1 cellular context compared by ENCODE assay signal in the genomic region with DNA sequence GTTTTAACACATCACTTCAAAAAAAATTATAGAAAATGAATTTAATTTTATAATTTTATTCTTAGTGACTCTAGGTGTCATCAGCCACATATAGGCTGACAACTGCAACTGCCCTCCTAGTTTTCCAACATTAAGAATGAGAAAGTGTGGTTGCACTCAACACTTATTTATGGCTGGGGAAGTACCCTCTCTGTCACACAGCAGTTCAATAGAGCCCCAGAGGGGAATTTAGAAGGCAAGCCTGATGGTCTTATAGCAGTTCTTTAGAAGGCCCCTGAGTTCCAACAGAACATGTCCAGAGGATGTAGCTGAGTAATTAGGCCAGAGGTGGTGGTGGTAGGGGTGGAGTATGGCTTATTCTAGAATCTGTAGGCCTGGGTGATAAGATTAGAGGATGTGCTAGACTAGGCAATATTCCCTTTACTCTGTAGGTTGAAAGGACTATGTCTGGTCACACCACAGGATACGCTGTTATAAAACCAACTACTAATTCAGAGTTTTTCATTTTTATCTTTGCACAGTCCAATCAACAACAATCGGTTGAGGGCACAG.
TF ChIP-seq lines count a peak whose summit lies in the region.

No MANE protein-coding gene starts in this region.

TF ChIP-seq in K562, 482 proteins besides CTCF, POLR2A, EP300 and RAD21 (continued from another document and continues in another):
- TF ChIP-seq, protein P1, sequence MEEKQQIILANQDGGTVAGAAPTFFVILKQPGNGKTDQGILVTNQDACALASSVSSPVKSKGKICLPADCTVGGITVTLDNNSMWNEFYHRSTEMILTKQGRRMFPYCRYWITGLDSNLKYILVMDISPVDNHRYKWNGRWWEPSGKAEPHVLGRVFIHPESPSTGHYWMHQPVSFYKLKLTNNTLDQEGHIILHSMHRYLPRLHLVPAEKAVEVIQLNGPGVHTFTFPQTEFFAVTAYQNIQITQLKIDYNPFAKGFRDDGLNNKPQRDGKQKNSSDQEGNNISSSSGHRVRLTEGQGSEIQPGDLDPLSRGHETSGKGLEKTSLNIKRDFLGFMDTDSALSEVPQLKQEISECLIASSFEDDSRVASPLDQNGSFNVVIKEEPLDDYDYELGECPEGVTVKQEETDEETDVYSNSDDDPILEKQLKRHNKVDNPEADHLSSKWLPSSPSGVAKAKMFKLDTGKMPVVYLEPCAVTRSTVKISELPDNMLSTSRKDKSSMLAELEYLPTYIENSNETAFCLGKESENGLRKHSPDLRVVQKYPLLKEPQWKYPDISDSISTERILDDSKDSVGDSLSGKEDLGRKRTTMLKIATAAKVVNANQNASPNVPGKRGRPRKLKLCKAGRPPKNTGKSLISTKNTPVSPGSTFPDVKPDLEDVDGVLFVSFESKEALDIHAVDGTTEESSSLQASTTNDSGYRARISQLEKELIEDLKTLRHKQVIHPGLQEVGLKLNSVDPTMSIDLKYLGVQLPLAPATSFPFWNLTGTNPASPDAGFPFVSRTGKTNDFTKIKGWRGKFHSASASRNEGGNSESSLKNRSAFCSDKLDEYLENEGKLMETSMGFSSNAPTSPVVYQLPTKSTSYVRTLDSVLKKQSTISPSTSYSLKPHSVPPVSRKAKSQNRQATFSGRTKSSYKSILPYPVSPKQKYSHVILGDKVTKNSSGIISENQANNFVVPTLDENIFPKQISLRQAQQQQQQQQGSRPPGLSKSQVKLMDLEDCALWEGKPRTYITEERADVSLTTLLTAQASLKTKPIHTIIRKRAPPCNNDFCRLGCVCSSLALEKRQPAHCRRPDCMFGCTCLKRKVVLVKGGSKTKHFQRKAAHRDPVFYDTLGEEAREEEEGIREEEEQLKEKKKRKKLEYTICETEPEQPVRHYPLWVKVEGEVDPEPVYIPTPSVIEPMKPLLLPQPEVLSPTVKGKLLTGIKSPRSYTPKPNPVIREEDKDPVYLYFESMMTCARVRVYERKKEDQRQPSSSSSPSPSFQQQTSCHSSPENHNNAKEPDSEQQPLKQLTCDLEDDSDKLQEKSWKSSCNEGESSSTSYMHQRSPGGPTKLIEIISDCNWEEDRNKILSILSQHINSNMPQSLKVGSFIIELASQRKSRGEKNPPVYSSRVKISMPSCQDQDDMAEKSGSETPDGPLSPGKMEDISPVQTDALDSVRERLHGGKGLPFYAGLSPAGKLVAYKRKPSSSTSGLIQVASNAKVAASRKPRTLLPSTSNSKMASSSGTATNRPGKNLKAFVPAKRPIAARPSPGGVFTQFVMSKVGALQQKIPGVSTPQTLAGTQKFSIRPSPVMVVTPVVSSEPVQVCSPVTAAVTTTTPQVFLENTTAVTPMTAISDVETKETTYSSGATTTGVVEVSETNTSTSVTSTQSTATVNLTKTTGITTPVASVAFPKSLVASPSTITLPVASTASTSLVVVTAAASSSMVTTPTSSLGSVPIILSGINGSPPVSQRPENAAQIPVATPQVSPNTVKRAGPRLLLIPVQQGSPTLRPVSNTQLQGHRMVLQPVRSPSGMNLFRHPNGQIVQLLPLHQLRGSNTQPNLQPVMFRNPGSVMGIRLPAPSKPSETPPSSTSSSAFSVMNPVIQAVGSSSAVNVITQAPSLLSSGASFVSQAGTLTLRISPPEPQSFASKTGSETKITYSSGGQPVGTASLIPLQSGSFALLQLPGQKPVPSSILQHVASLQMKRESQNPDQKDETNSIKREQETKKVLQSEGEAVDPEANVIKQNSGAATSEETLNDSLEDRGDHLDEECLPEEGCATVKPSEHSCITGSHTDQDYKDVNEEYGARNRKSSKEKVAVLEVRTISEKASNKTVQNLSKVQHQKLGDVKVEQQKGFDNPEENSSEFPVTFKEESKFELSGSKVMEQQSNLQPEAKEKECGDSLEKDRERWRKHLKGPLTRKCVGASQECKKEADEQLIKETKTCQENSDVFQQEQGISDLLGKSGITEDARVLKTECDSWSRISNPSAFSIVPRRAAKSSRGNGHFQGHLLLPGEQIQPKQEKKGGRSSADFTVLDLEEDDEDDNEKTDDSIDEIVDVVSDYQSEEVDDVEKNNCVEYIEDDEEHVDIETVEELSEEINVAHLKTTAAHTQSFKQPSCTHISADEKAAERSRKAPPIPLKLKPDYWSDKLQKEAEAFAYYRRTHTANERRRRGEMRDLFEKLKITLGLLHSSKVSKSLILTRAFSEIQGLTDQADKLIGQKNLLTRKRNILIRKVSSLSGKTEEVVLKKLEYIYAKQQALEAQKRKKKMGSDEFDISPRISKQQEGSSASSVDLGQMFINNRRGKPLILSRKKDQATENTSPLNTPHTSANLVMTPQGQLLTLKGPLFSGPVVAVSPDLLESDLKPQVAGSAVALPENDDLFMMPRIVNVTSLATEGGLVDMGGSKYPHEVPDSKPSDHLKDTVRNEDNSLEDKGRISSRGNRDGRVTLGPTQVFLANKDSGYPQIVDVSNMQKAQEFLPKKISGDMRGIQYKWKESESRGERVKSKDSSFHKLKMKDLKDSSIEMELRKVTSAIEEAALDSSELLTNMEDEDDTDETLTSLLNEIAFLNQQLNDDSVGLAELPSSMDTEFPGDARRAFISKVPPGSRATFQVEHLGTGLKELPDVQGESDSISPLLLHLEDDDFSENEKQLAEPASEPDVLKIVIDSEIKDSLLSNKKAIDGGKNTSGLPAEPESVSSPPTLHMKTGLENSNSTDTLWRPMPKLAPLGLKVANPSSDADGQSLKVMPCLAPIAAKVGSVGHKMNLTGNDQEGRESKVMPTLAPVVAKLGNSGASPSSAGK (IDR thresholded peaks at IDR 0.05): no peak
- TF ChIP-seq SP1 (CRISPR knock-in tag; IDR thresholded peaks at IDR 0.05) (no peak), ARHGAP35 (IDR thresholded peaks at IDR 0.05; ENCODE audit: partially characterized antibody) (no peak), KHSRP (IDR thresholded peaks at IDR 0.05) (no peak), KAT8 (IDR thresholded peaks at IDR 0.05; ENCODE audit: low read depth) (no peak), TEAD4 (IDR thresholded peaks at IDR 0.05; ENCODE audit: low read length) (no peak), TEAD4 (CRISPR knock-in tag; IDR thresholded peaks at IDR 0.05; ENCODE audit: borderline replicate concordance) (no peak), DMBX1 (CRISPR knock-in tag; IDR thresholded peaks at IDR 0.05; ENCODE audit: borderline replicate concordance) (no peak), L3MBTL2 (IDR thresholded peaks at IDR 0.05) (0 out of 2 replicates have a peak, but pooled peaks have one; percentile 14), ZNF232 (CRISPR knock-in tag; IDR thresholded peaks at IDR 0.05) (no peak), TCF3 (CRISPR knock-in tag; IDR thresholded peaks at IDR 0.05) (0 out of 2 replicates have a peak, but pooled peaks have one; percentile 43), ATF1 (CRISPR knock-in tag; IDR thresholded peaks at IDR 0.05) (no peak), ATF1 (tag; IDR thresholded peaks at IDR 0.05) (no peak), KLF1 (tag; IDR thresholded peaks at IDR 0.05) (no peak), ZNF707 (CRISPR knock-in tag; conservative IDR thresholded peaks at IDR 0.05) (no peak), TFAM (CRISPR knock-in tag; conservative IDR thresholded peaks at IDR 0.05) (no peak), PRPF4 (IDR thresholded peaks at IDR 0.05; ENCODE audit: insufficient read depth, low read depth, low read length, poor library complexity, severe bottlenecking) (no peak), POLR2AphosphoS2 (IDR thresholded peaks at IDR 0.05; ENCODE audit: low read length) (no peak), SUPT5H (IDR thresholded peaks at IDR 0.05) (no peak), CREBBP (IDR thresholded peaks at IDR 0.05; ENCODE audit: low read depth, low read length) (no peak), CBFA2T3 (IDR thresholded peaks at IDR 0.05) (peak; percentile 40; the same call in 1 of the 2 replicates), SIN3B (IDR thresholded peaks at IDR 0.05; ENCODE audit: low read depth) (no peak), RCOR1 (IDR thresholded peaks at IDR 0.05; ENCODE audit: borderline replicate concordance in 1 of 2, low read depth in 2 of 2, low read length in 2 of 2) (peak in 1 of 2 experiments; percentile 54; a peak in 1 of 4 replicates), STAG1 (CRISPR knock-in tag; IDR thresholded peaks at IDR 0.05; ENCODE audit: borderline replicate concordance) (no peak), ZNF436 (CRISPR knock-in tag; IDR thresholded peaks at IDR 0.05) (no peak), SMARCA5 (IDR thresholded peaks at IDR 0.05) (no peak)
- TF ChIP-seq, protein P2, sequence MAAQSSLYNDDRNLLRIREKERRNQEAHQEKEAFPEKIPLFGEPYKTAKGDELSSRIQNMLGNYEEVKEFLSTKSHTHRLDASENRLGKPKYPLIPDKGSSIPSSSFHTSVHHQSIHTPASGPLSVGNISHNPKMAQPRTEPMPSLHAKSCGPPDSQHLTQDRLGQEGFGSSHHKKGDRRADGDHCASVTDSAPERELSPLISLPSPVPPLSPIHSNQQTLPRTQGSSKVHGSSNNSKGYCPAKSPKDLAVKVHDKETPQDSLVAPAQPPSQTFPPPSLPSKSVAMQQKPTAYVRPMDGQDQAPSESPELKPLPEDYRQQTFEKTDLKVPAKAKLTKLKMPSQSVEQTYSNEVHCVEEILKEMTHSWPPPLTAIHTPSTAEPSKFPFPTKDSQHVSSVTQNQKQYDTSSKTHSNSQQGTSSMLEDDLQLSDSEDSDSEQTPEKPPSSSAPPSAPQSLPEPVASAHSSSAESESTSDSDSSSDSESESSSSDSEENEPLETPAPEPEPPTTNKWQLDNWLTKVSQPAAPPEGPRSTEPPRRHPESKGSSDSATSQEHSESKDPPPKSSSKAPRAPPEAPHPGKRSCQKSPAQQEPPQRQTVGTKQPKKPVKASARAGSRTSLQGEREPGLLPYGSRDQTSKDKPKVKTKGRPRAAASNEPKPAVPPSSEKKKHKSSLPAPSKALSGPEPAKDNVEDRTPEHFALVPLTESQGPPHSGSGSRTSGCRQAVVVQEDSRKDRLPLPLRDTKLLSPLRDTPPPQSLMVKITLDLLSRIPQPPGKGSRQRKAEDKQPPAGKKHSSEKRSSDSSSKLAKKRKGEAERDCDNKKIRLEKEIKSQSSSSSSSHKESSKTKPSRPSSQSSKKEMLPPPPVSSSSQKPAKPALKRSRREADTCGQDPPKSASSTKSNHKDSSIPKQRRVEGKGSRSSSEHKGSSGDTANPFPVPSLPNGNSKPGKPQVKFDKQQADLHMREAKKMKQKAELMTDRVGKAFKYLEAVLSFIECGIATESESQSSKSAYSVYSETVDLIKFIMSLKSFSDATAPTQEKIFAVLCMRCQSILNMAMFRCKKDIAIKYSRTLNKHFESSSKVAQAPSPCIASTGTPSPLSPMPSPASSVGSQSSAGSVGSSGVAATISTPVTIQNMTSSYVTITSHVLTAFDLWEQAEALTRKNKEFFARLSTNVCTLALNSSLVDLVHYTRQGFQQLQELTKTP (IDR thresholded peaks at IDR 0.05; ENCODE audit: low read depth in 1 of 2, partially characterized antibody in 2 of 2): no peak
- TF ChIP-seq, protein P3, sequence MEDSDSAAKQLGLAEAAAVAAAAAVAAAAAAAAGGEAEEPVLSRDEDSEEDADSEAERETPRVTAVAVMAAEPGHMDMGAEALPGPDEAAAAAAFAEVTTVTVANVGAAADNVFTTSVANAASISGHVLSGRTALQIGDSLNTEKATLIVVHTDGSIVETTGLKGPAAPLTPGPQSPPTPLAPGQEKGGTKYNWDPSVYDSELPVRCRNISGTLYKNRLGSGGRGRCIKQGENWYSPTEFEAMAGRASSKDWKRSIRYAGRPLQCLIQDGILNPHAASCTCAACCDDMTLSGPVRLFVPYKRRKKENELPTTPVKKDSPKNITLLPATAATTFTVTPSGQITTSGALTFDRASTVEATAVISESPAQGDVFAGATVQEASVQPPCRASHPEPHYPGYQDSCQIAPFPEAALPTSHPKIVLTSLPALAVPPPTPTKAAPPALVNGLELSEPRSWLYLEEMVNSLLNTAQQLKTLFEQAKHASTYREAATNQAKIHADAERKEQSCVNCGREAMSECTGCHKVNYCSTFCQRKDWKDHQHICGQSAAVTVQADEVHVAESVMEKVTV (CRISPR knock-in tag; IDR thresholded peaks at IDR 0.05): no peak
- TF ChIP-seq, protein P4, sequence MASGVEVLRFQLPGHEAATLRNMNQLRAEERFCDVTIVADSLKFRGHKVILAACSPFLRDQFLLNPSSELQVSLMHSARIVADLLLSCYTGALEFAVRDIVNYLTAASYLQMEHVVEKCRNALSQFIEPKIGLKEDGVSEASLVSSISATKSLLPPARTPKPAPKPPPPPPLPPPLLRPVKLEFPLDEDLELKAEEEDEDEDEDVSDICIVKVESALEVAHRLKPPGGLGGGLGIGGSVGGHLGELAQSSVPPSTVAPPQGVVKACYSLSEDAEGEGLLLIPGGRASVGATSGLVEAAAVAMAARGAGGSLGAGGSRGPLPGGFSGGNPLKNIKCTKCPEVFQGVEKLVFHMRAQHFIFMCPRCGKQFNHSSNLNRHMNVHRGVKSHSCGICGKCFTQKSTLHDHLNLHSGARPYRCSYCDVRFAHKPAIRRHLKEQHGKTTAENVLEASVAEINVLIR (CRISPR knock-in tag; IDR thresholded peaks at IDR 0.05): no peak
- TF ChIP-seq, protein P5, sequence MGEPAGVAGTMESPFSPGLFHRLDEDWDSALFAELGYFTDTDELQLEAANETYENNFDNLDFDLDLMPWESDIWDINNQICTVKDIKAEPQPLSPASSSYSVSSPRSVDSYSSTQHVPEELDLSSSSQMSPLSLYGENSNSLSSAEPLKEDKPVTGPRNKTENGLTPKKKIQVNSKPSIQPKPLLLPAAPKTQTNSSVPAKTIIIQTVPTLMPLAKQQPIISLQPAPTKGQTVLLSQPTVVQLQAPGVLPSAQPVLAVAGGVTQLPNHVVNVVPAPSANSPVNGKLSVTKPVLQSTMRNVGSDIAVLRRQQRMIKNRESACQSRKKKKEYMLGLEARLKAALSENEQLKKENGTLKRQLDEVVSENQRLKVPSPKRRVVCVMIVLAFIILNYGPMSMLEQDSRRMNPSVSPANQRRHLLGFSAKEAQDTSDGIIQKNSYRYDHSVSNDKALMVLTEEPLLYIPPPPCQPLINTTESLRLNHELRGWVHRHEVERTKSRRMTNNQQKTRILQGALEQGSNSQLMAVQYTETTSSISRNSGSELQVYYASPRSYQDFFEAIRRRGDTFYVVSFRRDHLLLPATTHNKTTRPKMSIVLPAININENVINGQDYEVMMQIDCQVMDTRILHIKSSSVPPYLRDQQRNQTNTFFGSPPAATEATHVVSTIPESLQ (CRISPR knock-in tag; IDR thresholded peaks at IDR 0.05): no peak
- TF ChIP-seq, protein P6, sequence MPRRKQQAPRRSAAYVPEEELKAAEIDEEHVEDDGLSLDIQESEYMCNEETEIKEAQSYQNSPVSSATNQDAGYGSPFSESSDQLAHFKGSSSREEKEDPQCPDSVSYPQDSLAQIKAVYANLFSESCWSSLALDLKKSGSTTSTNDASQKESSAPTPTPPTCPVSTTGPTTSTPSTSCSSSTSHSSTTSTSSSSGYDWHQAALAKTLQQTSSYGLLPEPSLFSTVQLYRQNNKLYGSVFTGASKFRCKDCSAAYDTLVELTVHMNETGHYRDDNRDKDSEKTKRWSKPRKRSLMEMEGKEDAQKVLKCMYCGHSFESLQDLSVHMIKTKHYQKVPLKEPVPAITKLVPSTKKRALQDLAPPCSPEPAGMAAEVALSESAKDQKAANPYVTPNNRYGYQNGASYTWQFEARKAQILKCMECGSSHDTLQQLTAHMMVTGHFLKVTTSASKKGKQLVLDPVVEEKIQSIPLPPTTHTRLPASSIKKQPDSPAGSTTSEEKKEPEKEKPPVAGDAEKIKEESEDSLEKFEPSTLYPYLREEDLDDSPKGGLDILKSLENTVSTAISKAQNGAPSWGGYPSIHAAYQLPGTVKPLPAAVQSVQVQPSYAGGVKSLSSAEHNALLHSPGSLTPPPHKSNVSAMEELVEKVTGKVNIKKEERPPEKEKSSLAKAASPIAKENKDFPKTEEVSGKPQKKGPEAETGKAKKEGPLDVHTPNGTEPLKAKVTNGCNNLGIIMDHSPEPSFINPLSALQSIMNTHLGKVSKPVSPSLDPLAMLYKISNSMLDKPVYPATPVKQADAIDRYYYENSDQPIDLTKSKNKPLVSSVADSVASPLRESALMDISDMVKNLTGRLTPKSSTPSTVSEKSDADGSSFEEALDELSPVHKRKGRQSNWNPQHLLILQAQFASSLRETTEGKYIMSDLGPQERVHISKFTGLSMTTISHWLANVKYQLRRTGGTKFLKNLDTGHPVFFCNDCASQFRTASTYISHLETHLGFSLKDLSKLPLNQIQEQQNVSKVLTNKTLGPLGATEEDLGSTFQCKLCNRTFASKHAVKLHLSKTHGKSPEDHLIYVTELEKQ (CRISPR knock-in tag; IDR thresholded peaks at IDR 0.05): no peak
